Comparison of ENCODE assay signal across 18 cellular contexts in genomic region chrX:107451754-107452153, GRCh38. TPM values are rescaled to one million over a fixed set of nuclear protein-coding genes. Genes with fewer than 3 reads are reported as not detected.
DNase-seq lines count a peak whose midpoint lies in the region; ATAC-seq and TF ChIP-seq lines count a peak whose summit lies in the region.
"Had no signal": no experiment of that assay in that cellular context is flagged by ENCODE, and none has a peak within 500 bp of the region (broad histone marks: within the 10 kb centered on the region; RNA-seq: fewer than 3 reads in every experiment).

No MANE protein-coding gene starts in this region.

- no peaks in the 10 kb centered on the region for H3K36me3 Mint-ChIP-seq in progenitor cell of endocrine pancreas (ENCODE audit: insufficient read depth)
- peaks cover 7% of the 10 kb centered on the region for H3K36me3 Mint-ChIP-seq in T-helper 17 cell (ENCODE audit: low read depth)
- H3K36me3 Mint-ChIP-seq: IgD-negative memory B cell; naive thymus-derived CD4-positive, alpha-beta T cell had no signal

- TF ChIP-seq POLR2A in gastroesophageal sphincter (IDR thresholded peaks at IDR 0.05), result no peak

- H3K27ac ChIP-seq in gastroesophageal sphincter, result no peak overlapping the region
- H3K27ac ChIP-seq: transverse colon had no signal

- peak overlapping the region; percentile 66 for H3K27ac Mint-ChIP-seq in progenitor cell of endocrine pancreas
- no peak overlapping the region for H3K27ac Mint-ChIP-seq in T-helper 17 cell
- H3K27ac Mint-ChIP-seq: activated CD4-positive, alpha-beta T cell treated with anti-CD3 and anti-CD28 coated beads, Interleukin-2, amount 10 ng/mL, durations not matched to agents 7 days and 5 days; IgD-negative memory B cell; naive thymus-derived CD4-positive, alpha-beta T cell; T-helper 1 cell treated with Interleukin-12 subunit alpha and Interleukin-12 subunit beta and Interleukin-4 antibody, amounts not matched to agents 30 μg/mL and 1 μg/mL, for 36 hours had no signal

- DNase-seq in NCI-H146 (lab: John Stamatoyannopoulos, UW), result peak; percentile 7
- DNase-seq in NCI-H146 treated with DMSO at 0.1 percent for 48 hours (lab: John Stamatoyannopoulos, UW; ENCODE audit: unreplicated experiment), result no peak
- DNase-seq in NCI-H510A (lab: John Stamatoyannopoulos, UW), result peak; percentile 49
- no peak for DNase-seq in progenitor cell of endocrine pancreas (ENCODE audit: low spot score, unreplicated experiment)
- no peak for DNase-seq in T-helper 17 cell
- DNase-seq: activated CD4-positive, alpha-beta T cell treated with anti-CD3 and anti-CD28 coated beads, Interleukin-2, amount 10 ng/mL, durations not matched to agents 7 days and 5 days; GDM1; left colon; naive thymus-derived CD4-positive, alpha-beta T cell; NCI-H1105; NCI-H748 treated with DMSO at 0.1 percent for 48 hours; transverse colon had no signal

- H3K27me3 Mint-ChIP-seq in progenitor cell of endocrine pancreas (peaks cover 43% of the 10 kb centered on the region), T-helper 17 cell (peaks cover 41% of the 10 kb centered on the region)

- H3K27me3 ChIP-seq in iPS-15b (ENCODE audit: control insufficient read depth, insufficient read depth, low read length) (peaks cover 31% of the 10 kb centered on the region), gastroesophageal sphincter (peaks cover 27% of the 10 kb centered on the region)

- WGBS in gastroesophageal sphincter (ENCODE audit: low coverage in 1 of 2), 2 donors, result 65% methylated on average over 10 of the region's 11 CpGs; no CpG with 5 or more reads in 1 of the 2 donors

- H3K36me3 ChIP-seq in iPS-15b (ENCODE audit: control insufficient read depth, insufficient read depth, low read length), result no peaks in the 10 kb centered on the region
- no peaks in the 10 kb centered on the region for H3K36me3 ChIP-seq in gastroesophageal sphincter
- H3K36me3 ChIP-seq: transverse colon had no signal

- H3K9ac ChIP-seq in iPS-15b (ENCODE audit: low read depth, low read length), result peak overlapping the region; percentile 26

- H3K4me1 ChIP-seq in iPS-15b (ENCODE audit: control insufficient read depth, insufficient read depth, low read length), result peaks cover 21% of the 10 kb centered on the region
- peaks cover 0 to 18% (median 0%) of the 10 kb centered on the region in 3 donors for H3K4me1 ChIP-seq in gastroesophageal sphincter

- no peaks in the 10 kb centered on the region for H3K9me3 ChIP-seq in iPS-15b (ENCODE audit: control insufficient read depth, insufficient read depth, low read length)
- H3K9me3 ChIP-seq in gastroesophageal sphincter, result no peaks in the 10 kb centered on the region
- no peaks in the 10 kb centered on the region for H3K9me3 ChIP-seq in T-helper 17 cell (ENCODE audit: control insufficient read depth, low read length, poor library complexity, severe bottlenecking)
- H3K9me3 ChIP-seq: transverse colon had no signal

- ATAC-seq in gastroesophageal sphincter (no peak), T-helper 17 cell (no peak), HG02763 (IDR thresholded peaks at IDR 0.05; ENCODE audit: unreplicated experiment) (no peak)
- ATAC-seq: left colon, right cardiac atrium had no signal

- TF ChIP-seq EP300 in gastroesophageal sphincter (IDR thresholded peaks at IDR 0.05), result no peak

- H3K4me3 Mint-ChIP-seq in progenitor cell of endocrine pancreas (ENCODE audit: low read depth) (no peak overlapping the region), T-helper 17 cell (no peak overlapping the region)
- H3K4me3 Mint-ChIP-seq: activated CD4-positive, alpha-beta T cell treated with anti-CD3 and anti-CD28 coated beads, Interleukin-2, amount 10 ng/mL, durations not matched to agents 7 days and 5 days had no signal

- TF ChIP-seq CTCF in progenitor cell of endocrine pancreas (IDR thresholded peaks at IDR 0.05; ENCODE audit: unreplicated experiment), result no peak
- TF ChIP-seq CTCF in gastroesophageal sphincter (IDR thresholded peaks at IDR 0.05), result no peak

- H3K9me3 Mint-ChIP-seq in progenitor cell of endocrine pancreas (ENCODE audit: low read depth), result peaks cover 5% of the 10 kb centered on the region
- H3K9me3 Mint-ChIP-seq: activated CD4-positive, alpha-beta T cell treated with anti-CD3 and anti-CD28 coated beads, Interleukin-2, amount 10 ng/mL, durations not matched to agents 7 days and 5 days; IgD-negative memory B cell; naive thymus-derived CD4-positive, alpha-beta T cell; T-helper 1 cell treated with Interleukin-12 subunit alpha and Interleukin-12 subunit beta and Interleukin-4 antibody, amounts not matched to agents 30 μg/mL and 1 μg/mL, for 36 hours had no signal

- H3K4me1 Mint-ChIP-seq in progenitor cell of endocrine pancreas (ENCODE audit: low read depth), result peaks cover 9% of the 10 kb centered on the region
- peaks cover 14% of the 10 kb centered on the region for H3K4me1 Mint-ChIP-seq in T-helper 17 cell

- peak overlapping the region; percentile 71 for H3K4me3 ChIP-seq in iPS-15b (ENCODE audit: low read depth, low read length)
- H3K4me3 ChIP-seq in gastroesophageal sphincter, result no peak overlapping the region
- H3K4me3 ChIP-seq: transverse colon had no signal

RNA-seq across cellular contexts. Expression of gene FRMPD3, which starts 2.3 kb away (rescaled TPM):
- total RNA-seq in progenitor cell of endocrine pancreas (0.53 and 0.74 TPM in 2 replicates), gastroesophageal sphincter (under 1 TPM in 2 of 4 donors, not detected in 2; under 0.01 to 0.04 TPM), T-helper 17 cell (under 1 TPM in 1 of 2 donors, not detected in 1; 0.17 TPM)
- total RNA-seq: activated CD4-positive, alpha-beta T cell treated with anti-CD3 and anti-CD28 coated beads, Interleukin-2, amount 10 ng/mL, durations not matched to agents 7 days and 5 days had no signal

Comparison
In these comparisons a context has a peak if more than half of its experiments do, and no peak if none do; other contexts are left out.
1. DNase-seq: peak in NCI-H146 (single experiment) and NCI-H510A (single experiment); none in NCI-H146 treated with DMSO at 0.1 percent for 48 hours (single experiment), progenitor cell of endocrine pancreas (single experiment) and T-helper 17 cell (0 of 3).